Comparison of ENCODE assay signal across 20 cellular contexts in genomic region chr6:18515767-18516166, GRCh38.
A peak's percentile ranks its signal among the peaks of the same experiment; 100 is the strongest.
DNase-seq lines count a peak whose midpoint lies in the region; ATAC-seq and TF ChIP-seq lines count a peak whose summit lies in the region.
"Had no signal": no experiment of that assay in that cellular context is flagged by ENCODE, and none has a peak within 500 bp of the region (broad histone marks: within the 10 kb centered on the region; RNA-seq: fewer than 3 reads in every experiment).

No MANE protein-coding gene starts in this region.

- H3K27me3 Mint-ChIP-seq in GM23338 (ENCODE audit: insufficient read depth, low read depth, poor library complexity): peaks cover 4% of the 10 kb centered on the region
- peaks cover 5% of the 10 kb centered on the region for H3K27me3 Mint-ChIP-seq in activated CD8-positive, alpha-beta T cell treated with anti-CD3 and anti-CD28 coated beads for 36 hours

- H3K4me2 ChIP-seq in GM23338: no peak overlapping the region

- H3F3A ChIP-seq in GM23338 (replicated peaks; ENCODE audit: low read depth): no peaks in the 10 kb centered on the region

- ATAC-seq in GM23338: peak; percentile 42; the same call in 2 of the 3 replicates
- no peak for ATAC-seq in activated CD8-positive, alpha-beta T cell treated with anti-CD3 and anti-CD28 coated beads for 36 hours
- ATAC-seq: activated naive CD4-positive, alpha-beta T cell treated with anti-CD3 and anti-CD28 coated beads, Interleukin-2, amount 50 U/mL, for 72 hours had no signal

- no peaks in the 10 kb centered on the region for H3K9me2 ChIP-seq in GM23338 (ENCODE audit: insufficient read depth)

- no peaks in the 10 kb centered on the region for H3K9me3 Mint-ChIP-seq in GM23338
- no peaks in the 10 kb centered on the region for H3K9me3 Mint-ChIP-seq in activated CD8-positive, alpha-beta T cell treated with anti-CD3 and anti-CD28 coated beads for 36 hours
- H3K9me3 Mint-ChIP-seq: activated B cell treated with CpG ODN at 0.5 μM for 24 hours; activated naive CD4-positive, alpha-beta T cell treated with anti-CD3 and anti-CD28 coated beads, Interleukin-2, amount 50 U/mL, for 72 hours; IgD-negative memory B cell had no signal

- H3K4me3 ChIP-seq in GM23338: no peak overlapping the region
- 0 out of 2 replicates have a peak overlapping the region, but pooled peaks have one; percentile 14 for H3K4me3 ChIP-seq in SK-N-MC
- no peak overlapping the region for H3K4me3 ChIP-seq in foreskin fibroblast (ENCODE audit: low read depth in 1 of 2, low read length in 2 of 2)
- H3K4me3 ChIP-seq in retinal pigment epithelial cell (ENCODE audit: low read length): no peak overlapping the region

- POLR2A ChIA-PET in activated CD8-positive, alpha-beta T cell treated with anti-CD3 and anti-CD28 coated beads for 36 hours (lab: Charles Lee): no interaction called here

- CTCF ChIA-PET in activated CD8-positive, alpha-beta T cell treated with anti-CD3 and anti-CD28 coated beads for 36 hours (lab: Charles Lee): interaction anchor here (1.2 kb wide), 1 partner anchor 12 kb away, joined by 5 read pairs; no protein-coding TSS in a partner anchor

- H3K4me1 ChIP-seq in GM23338 (ENCODE audit: insufficient read depth): peaks cover 4% of the 10 kb centered on the region; the same call in 1 of the 2 replicates
- H3K4me1 ChIP-seq: parathyroid adenoma had no signal

- H3K79me2 ChIP-seq in GM23338 (replicated peaks; ENCODE audit: insufficient read depth): no peaks in the 10 kb centered on the region
- H3K79me2 ChIP-seq: parathyroid adenoma had no signal

- no peak overlapping the region for H3K9ac ChIP-seq in SK-N-MC (ENCODE audit: insufficient read length)
- H3K9ac ChIP-seq: parathyroid adenoma had no signal

- no peak overlapping the region for H2AFZ ChIP-seq in GM23338
- H2AFZ ChIP-seq: parathyroid adenoma had no signal

- DNase-seq in GM23338 (ENCODE audit: low spot score) (no peak), SK-N-MC (ENCODE audit: low read depth, low spot score) (no peak), foreskin fibroblast (peak; percentile 19 to 29), retinal pigment epithelial cell (ENCODE audit: low read depth) (peak; percentile 50), HK-2 (ENCODE audit: unreplicated experiment) (no peak), COLO668 (lab: John Stamatoyannopoulos, UW; ENCODE audit: unreplicated experiment) (no peak), NCI-H2107 treated with DMSO at 0.1 percent for 48 hours (lab: John Stamatoyannopoulos, UW; ENCODE audit: unreplicated experiment) (no peak)
- no peak for DNase-seq in activated CD8-positive, alpha-beta T cell treated with anti-CD3 and anti-CD28 coated beads for 36 hours
- DNase-seq: activated B cell treated with CpG ODN at 0.5 μM for 24 hours; cortex of kidney; NCI-H1930; NCI-H510A; Right ventricle myocardium superior; small intestine; stimulated activated CD4-positive, alpha-beta T cell treated with anti-CD3 and anti-CD28 coated beads, Interleukin-4, amount 100 ng/mL, for 4 hours; T-helper 2 cell had no signal

- H3K27ac ChIP-seq in GM23338 (ENCODE audit: low read depth): no peak overlapping the region
- H3K27ac ChIP-seq in SK-N-MC: no peak overlapping the region
- H3K27ac ChIP-seq: parathyroid adenoma had no signal

- H3K4me1 Mint-ChIP-seq in GM23338: peaks cover 21% of the 10 kb centered on the region
- H3K4me1 Mint-ChIP-seq in activated CD8-positive, alpha-beta T cell treated with anti-CD3 and anti-CD28 coated beads for 36 hours (ENCODE audit: low read depth): peaks cover 10% of the 10 kb centered on the region
- H3K4me1 Mint-ChIP-seq: activated B cell treated with CpG ODN at 0.5 μM for 24 hours, B cell had no signal

- H3K4me3 Mint-ChIP-seq in GM23338: no peak overlapping the region
- no peak overlapping the region for H3K4me3 Mint-ChIP-seq in activated CD8-positive, alpha-beta T cell treated with anti-CD3 and anti-CD28 coated beads for 36 hours
- H3K4me3 Mint-ChIP-seq: activated B cell treated with CpG ODN at 0.5 μM for 24 hours, B cell, IgD-negative memory B cell had no signal

- no peak overlapping the region; the same call in 1 of the 2 replicates for H3K27ac Mint-ChIP-seq in GM23338
- no peak overlapping the region for H3K27ac Mint-ChIP-seq in activated CD8-positive, alpha-beta T cell treated with anti-CD3 and anti-CD28 coated beads for 36 hours
- H3K27ac Mint-ChIP-seq: activated B cell treated with CpG ODN at 0.5 μM for 24 hours; activated naive CD4-positive, alpha-beta T cell treated with anti-CD3 and anti-CD28 coated beads, Interleukin-2, amount 50 U/mL, for 72 hours; B cell; IgD-negative memory B cell had no signal

- intact Hi-C loops in activated CD8-positive, alpha-beta T cell treated with anti-CD3 and anti-CD28 coated beads for 36 hours (cut with micrococcal nuclease): no loop called here

- H4K20me1 ChIP-seq in GM23338 (replicated peaks; ENCODE audit: insufficient read depth): no peaks in the 10 kb centered on the region

- no peaks in the 10 kb centered on the region for H3K9me3 ChIP-seq in SK-N-MC (ENCODE audit: low read depth, low read length)

- H3K36me3 ChIP-seq in GM23338 (ENCODE audit: insufficient read depth) (no peaks in the 10 kb centered on the region), SK-N-MC (ENCODE audit: insufficient read depth, low read length) (no peaks in the 10 kb centered on the region)

- TF ChIP-seq CTCF in GM23338 (conservative IDR thresholded peaks at IDR 0.05; ENCODE audit: low read depth in 2 of 2) (no peak), foreskin fibroblast (IDR thresholded peaks at IDR 0.05; ENCODE audit: low read depth, low read length) (no peak), retinal pigment epithelial cell (conservative IDR thresholded peaks at IDR 0.05; ENCODE audit: low read depth, low read length) (no peak)
- TF ChIP-seq CTCF in activated CD8-positive, alpha-beta T cell treated with anti-CD3 and anti-CD28 coated beads for 36 hours (IDR thresholded peaks at IDR 0.05): no peak

- no peaks in the 10 kb centered on the region for H3K36me3 Mint-ChIP-seq in GM23338 (ENCODE audit: low read depth)
- no peaks in the 10 kb centered on the region for H3K36me3 Mint-ChIP-seq in activated CD8-positive, alpha-beta T cell treated with anti-CD3 and anti-CD28 coated beads for 36 hours (ENCODE audit: low read depth)
- H3K36me3 Mint-ChIP-seq: activated naive CD4-positive, alpha-beta T cell treated with anti-CD3 and anti-CD28 coated beads, Interleukin-2, amount 50 U/mL, for 72 hours had no signal

- no peaks in the 10 kb centered on the region for H3K27me3 ChIP-seq in GM23338 (ENCODE audit: insufficient read depth)

TF ChIP-seq in GM23338, 12 proteins besides CTCF, POLR2A, EP300 and RAD21 (continues in another document):
- no peak for TF ChIP-seq EZH2 (IDR thresholded peaks at IDR 0.05; ENCODE audit: low read depth, unreplicated experiment)
- no peak for TF ChIP-seq REST (IDR thresholded peaks at IDR 0.05; ENCODE audit: unreplicated experiment)
- TF ChIP-seq ETS1 (IDR thresholded peaks at IDR 0.05): no peak
- no peak for TF ChIP-seq JUNB (IDR thresholded peaks at IDR 0.05; ENCODE audit: unreplicated experiment)
- TF ChIP-seq POLR2AphosphoS5 (IDR thresholded peaks at IDR 0.05; ENCODE audit: low read depth): no peak
- TF ChIP-seq EZH2phosphoT487 (IDR thresholded peaks at IDR 0.05; ENCODE audit: unreplicated experiment): no peak
- TF ChIP-seq ZNF114 (CRISPR knock-in tag; IDR thresholded peaks at IDR 0.05): no peak

Comparison
In these comparisons a context has a peak if more than half of its experiments do, and no peak if none do; other contexts are left out.
1. DNase-seq: peak in foreskin fibroblast (2 of 2) and retinal pigment epithelial cell (single experiment); none in GM23338 (single experiment), SK-N-MC (single experiment), HK-2 (single experiment), COLO668 (single experiment), activated CD8-positive, alpha-beta T cell treated with anti-CD3 and anti-CD28 coated beads for 36 hours (single experiment) and NCI-H2107 treated with DMSO at 0.1 percent for 48 hours (single experiment).